ENCODE assay signal across 20 cellular contexts in the genomic region with DNA sequence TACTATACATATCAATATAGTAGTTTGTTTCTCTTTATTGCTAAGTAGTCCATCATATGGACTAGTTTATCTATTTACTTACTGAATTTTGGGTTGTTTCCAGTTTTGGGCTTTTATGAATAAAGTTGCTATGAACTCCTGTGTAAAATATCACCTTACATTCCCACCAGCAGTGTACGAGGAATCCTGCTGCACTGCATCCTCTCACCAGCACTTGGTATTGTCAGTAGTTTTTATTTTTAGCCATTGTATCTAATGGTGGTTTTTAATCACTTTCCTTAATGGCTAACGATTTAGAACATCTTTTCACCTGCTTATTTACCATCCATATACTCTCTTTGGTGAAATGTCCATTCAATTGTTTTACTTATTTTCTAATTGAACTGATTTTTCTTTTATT. TPM values are rescaled to one million over a fixed set of nuclear protein-coding genes. Genes with fewer than 3 reads are reported as not detected.
A peak's percentile ranks its signal among the peaks of the same experiment; 100 is the strongest.
DNase-seq lines count a peak whose midpoint lies in the region; ATAC-seq and TF ChIP-seq lines count a peak whose summit lies in the region.
"Had no signal": no experiment of that assay in that cellular context is flagged by ENCODE, and none has a peak within 500 bp of the region (broad histone marks: within the 10 kb centered on the region; RNA-seq: fewer than 3 reads in every experiment).

No MANE protein-coding gene starts in this region.

- no peak overlapping the region for H3K4me3 Mint-ChIP-seq in activated naive CD4-positive, alpha-beta T cell treated with anti-CD3 and anti-CD28 coated beads, Interleukin-2, amount 50 U/mL, for 24 hours
- H3K4me3 Mint-ChIP-seq in T-helper 17 cell, result no peak overlapping the region
- H3K4me3 Mint-ChIP-seq: CD8-positive, alpha-beta memory T cell; IgD-negative memory B cell had no signal

- no peaks in the 10 kb centered on the region for H3K27me3 Mint-ChIP-seq in activated naive CD4-positive, alpha-beta T cell treated with anti-CD3 and anti-CD28 coated beads, Interleukin-2, amount 50 U/mL, for 24 hours
- H3K27me3 Mint-ChIP-seq in T-helper 17 cell, result no peaks in the 10 kb centered on the region
- H3K27me3 Mint-ChIP-seq: CD8-positive, alpha-beta memory T cell; IgD-negative memory B cell had no signal

- H3K36me3 ChIP-seq in left ventricle myocardium inferior, result peaks cover 53% of the 10 kb centered on the region

- peaks cover 22% of the 10 kb centered on the region for H3K4me1 Mint-ChIP-seq in activated naive CD4-positive, alpha-beta T cell treated with anti-CD3 and anti-CD28 coated beads, Interleukin-2, amount 50 U/mL, for 24 hours
- H3K4me1 Mint-ChIP-seq in T-helper 17 cell, result peaks cover 14% of the 10 kb centered on the region

- TF ChIP-seq CTCF in left ventricle myocardium inferior (IDR thresholded peaks at IDR 0.05; ENCODE audit: borderline replicate concordance), result peak; percentile 14

- peaks cover 11% of the 10 kb centered on the region for H3K36me3 Mint-ChIP-seq in activated naive CD4-positive, alpha-beta T cell treated with anti-CD3 and anti-CD28 coated beads, Interleukin-2, amount 50 U/mL, for 24 hours
- H3K36me3 Mint-ChIP-seq in T-helper 17 cell (ENCODE audit: low read depth), result peaks cover 8% of the 10 kb centered on the region
- H3K36me3 Mint-ChIP-seq: IgD-negative memory B cell had no signal

- H3K27me3 ChIP-seq in left ventricle myocardium inferior (ENCODE audit: low read depth), result no peaks in the 10 kb centered on the region

- H3K9me3 ChIP-seq in T-helper 17 cell (ENCODE audit: control insufficient read depth, low read length, poor library complexity, severe bottlenecking) (no peaks in the 10 kb centered on the region), left ventricle myocardium inferior (replicated peaks) (no peaks in the 10 kb centered on the region)

- no peak overlapping the region for H3K4me3 ChIP-seq in left ventricle myocardium inferior

- peak overlapping the region; percentile 52 for H3K27ac ChIP-seq in left ventricle myocardium inferior (replicated peaks)

- peak overlapping the region; percentile 12 for H3K27ac Mint-ChIP-seq in activated naive CD4-positive, alpha-beta T cell treated with anti-CD3 and anti-CD28 coated beads, Interleukin-2, amount 50 U/mL, for 24 hours
- peak overlapping the region; percentile 86 for H3K27ac Mint-ChIP-seq in T-helper 17 cell

- H3K4me1 ChIP-seq in left ventricle myocardium inferior, result peaks cover 63% of the 10 kb centered on the region

- ATAC-seq in T-helper 17 cell (no peak), esophagus mucosa (no peak)

- H3K9me3 Mint-ChIP-seq in activated naive CD4-positive, alpha-beta T cell treated with anti-CD3 and anti-CD28 coated beads, Interleukin-2, amount 50 U/mL, for 24 hours, result no peaks in the 10 kb centered on the region
- H3K9me3 Mint-ChIP-seq: CD8-positive, alpha-beta memory T cell; IgD-negative memory B cell had no signal

- intact Hi-C loops in left ventricle myocardium inferior (cut with micrococcal nuclease), result no loop called here

- no peak for DNase-seq in activated naive CD4-positive, alpha-beta T cell (lab: John Stamatoyannopoulos, UW)
- DNase-seq in T-helper 17 cell (no peak), left ventricle myocardium inferior (no peak), NOMO-1 (lab: John Stamatoyannopoulos, UW; ENCODE audit: unreplicated experiment in 2 of 2) (no peak), NCI-H1092 treated with DMSO at 0.1 percent for 48 hours (lab: John Stamatoyannopoulos, UW) (no peak)
- DNase-seq: 8988T; C1 segment of cervical spinal cord; CD8-positive, alpha-beta memory T cell; DMS53; EL; Karpas-422; NCI-H1417; NCI-H1694 treated with DMSO at 0.1 percent for 48 hours; NCI-H446; NCI-H526; RPMI8226 had no signal

RNA-seq across cellular contexts. Expression of a gene that starts 24.0 kb away (rescaled TPM):
- total RNA-seq in T-helper 17 cell (10 to 100 TPM; 50.1 to 61.6 TPM), left ventricle myocardium inferior (92.4 TPM), esophagus mucosa (50.6 TPM)

RNA-seq across cellular contexts. Expression of a gene that starts 44.0 kb away (rescaled TPM):
- total RNA-seq in T-helper 17 cell, result not detected
- total RNA-seq in left ventricle myocardium inferior, result 809 TPM
- not detected for total RNA-seq in esophagus mucosa
- total RNA-seq: CD8-positive, alpha-beta memory T cell; MCF 10A had no signal

Comparison
In these comparisons a context has a peak if more than half of its experiments do, and no peak if none do; other contexts are left out.
1. RNA of a gene that starts 44.0 kb away (total RNA-seq): 809 TPM in left ventricle myocardium inferior (single experiment); not detected in T-helper 17 cell and not detected in esophagus mucosa (single experiment); every median in the first group is over 100 times any median in the second.